ENCODE assay signal across 8 cellular contexts in the genomic region with DNA sequence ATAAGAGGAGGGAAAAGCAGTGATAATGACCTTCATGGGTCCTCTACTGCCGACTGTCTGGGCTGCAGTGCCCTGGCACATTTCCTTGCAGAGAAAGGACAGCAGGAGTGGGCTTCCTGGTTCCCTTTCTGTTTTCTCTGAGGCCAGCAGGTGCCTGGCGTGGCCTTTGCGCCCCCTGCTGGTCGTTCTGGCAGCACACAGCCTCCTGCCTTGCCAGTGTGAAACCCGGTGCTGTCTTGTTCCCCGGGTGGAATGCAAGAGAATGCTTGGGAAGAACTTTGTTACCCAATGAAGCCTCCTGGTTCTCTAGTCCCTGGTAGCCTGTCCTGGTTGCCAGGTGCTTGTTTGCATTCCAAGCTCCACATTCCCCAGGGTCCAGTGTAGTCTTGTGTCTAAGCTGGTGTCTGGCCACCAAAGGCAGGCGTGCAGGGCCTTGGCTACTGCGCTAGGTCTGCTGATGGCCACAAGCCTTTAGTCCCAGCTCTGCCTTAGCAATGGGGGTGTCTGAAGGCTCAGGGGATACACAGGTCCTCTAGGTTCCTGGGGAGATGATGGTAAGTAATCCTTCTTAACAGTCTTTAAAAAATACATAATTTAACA.
DNase-seq lines count a peak whose midpoint lies in the region; ATAC-seq and TF ChIP-seq lines count a peak whose summit lies in the region.

No MANE protein-coding gene starts in this region.

- no peaks in the 10 kb centered on the region for H3K27me3 Mint-ChIP-seq in neural crest cell (ENCODE audit: low read depth)

- no peaks in the 10 kb centered on the region for H3K9me3 Mint-ChIP-seq in neural crest cell

- ATAC-seq in GM18858 (IDR thresholded peaks at IDR 0.05; ENCODE audit: unreplicated experiment) (peak; percentile 86), HG03175 (IDR thresholded peaks at IDR 0.05; ENCODE audit: unreplicated experiment) (peak; percentile 89)

- no peak overlapping the region for H3K4me3 Mint-ChIP-seq in neural crest cell

- no peaks in the 10 kb centered on the region for H3K36me3 Mint-ChIP-seq in neural crest cell (ENCODE audit: low read depth)

- H3K27ac Mint-ChIP-seq in neural crest cell (ENCODE audit: unreplicated experiment) = no peak overlapping the region

- DNase-seq in AG09309 (ENCODE audit: low read depth) = peak; percentile 5
- peak; percentile 27 for DNase-seq in NOMO-1 treated with DMSO at 0.1 percent for 48 hours (lab: John Stamatoyannopoulos, UW; ENCODE audit: unreplicated experiment)
- peak; percentile 85 for DNase-seq in activated CD8-positive, alpha-beta memory T cell treated with anti-CD3 and anti-CD28 coated beads, Interleukin-2, amount 50 U/mL, for 48 hours
- DNase-seq in fibroblast of gingiva (ENCODE audit: low read depth) = peak; percentile 33
- peak; percentile 66 for DNase-seq in neural crest cell (ENCODE audit: low read depth, low spot score)
- DNase-seq in stromal cell of bone marrow (ENCODE audit: low read depth) = peak; percentile 24

- no peaks in the 10 kb centered on the region for H3K4me1 Mint-ChIP-seq in neural crest cell

- H3K4me3 ChIP-seq in AG09309 (ENCODE audit: control insufficient read depth, low read depth, low read length) = no peak overlapping the region

- TF ChIP-seq CTCF in AG09309 (IDR thresholded peaks at IDR 0.05; ENCODE audit: control insufficient read depth, insufficient read depth, low read depth, low read length, missing control alignments) = peak; percentile 98
- TF ChIP-seq CTCF in neural crest cell (conservative IDR thresholded peaks at IDR 0.05) = peak; percentile 88

Comparison
In these comparisons a context has a peak if more than half of its experiments do, and no peak if none do; other contexts are left out.
1. DNase-seq: peak in every context shown above with its lines; median percentile 85 in activated CD8-positive, alpha-beta memory T cell treated with anti-CD3 and anti-CD28 coated beads, Interleukin-2, amount 50 U/mL, for 48 hours; 66 in neural crest cell; 33 in fibroblast of gingiva; 27 in NOMO-1 treated with DMSO at 0.1 percent for 48 hours; 24 in stromal cell of bone marrow; 5 in AG09309.